ENCODE assay signal across 8 cellular contexts in genomic region chr15:64651573-64652260, GRCh38.
DNase-seq lines count a peak whose midpoint lies in the region; ATAC-seq and TF ChIP-seq lines count a peak whose summit lies in the region.

No MANE protein-coding gene starts in this region.

- H3K27ac ChIP-seq in CD4-positive, alpha-beta memory T cell (ENCODE audit: low read depth, low read length): peak overlapping the region; percentile 44
- H3K27ac ChIP-seq in stomach: peak overlapping the region in 4 of 5 donors; percentile 4 to 50 (median 14)
- H3K27ac ChIP-seq in substantia nigra (ENCODE audit: low read depth, low read length, poor library complexity, severe bottlenecking): no peak overlapping the region

- WGBS in stomach, 5 donors: 44 to 65% (median 47%) methylated on average over 4 of the region's 4 CpGs

- no peak overlapping the region for H3K4me3 ChIP-seq in CD4-positive, alpha-beta memory T cell (ENCODE audit: low read length in 2 of 2)
- H3K4me3 ChIP-seq in stomach: no peak overlapping the region

- H3K4me1 ChIP-seq in CD4-positive, alpha-beta memory T cell (ENCODE audit: insufficient read depth, low read length): peaks cover 50% of the 10 kb centered on the region
- peaks cover 13 to 39% (median 27%) of the 10 kb centered on the region in 4 donors for H3K4me1 ChIP-seq in stomach

- H3K27me3 ChIP-seq in CD4-positive, alpha-beta memory T cell (ENCODE audit: insufficient read depth, low read length): no peaks in the 10 kb centered on the region
- H3K27me3 ChIP-seq in stomach: no peaks in the 10 kb centered on the region

- H3K27ac Mint-ChIP-seq in CD4-positive, alpha-beta memory T cell: peak overlapping the region; percentile 77 to 94 (median 93)
- H3K27ac Mint-ChIP-seq in activated CD4-positive, alpha-beta T cell treated with anti-CD3 and anti-CD28 coated beads, Interleukin-2, amount 10 ng/mL, durations not matched to agents 7 days and 5 days: peak overlapping the region; percentile 86

- peaks cover 27 to 46% (median 39%) of the 10 kb centered on the region in 4 donors for H3K4me1 Mint-ChIP-seq in CD4-positive, alpha-beta memory T cell
- H3K4me1 Mint-ChIP-seq in activated CD4-positive, alpha-beta T cell treated with anti-CD3 and anti-CD28 coated beads, Interleukin-2, amount 10 ng/mL, durations not matched to agents 7 days and 5 days: peaks cover 39% of the 10 kb centered on the region

- TF ChIP-seq CTCF in GM20000 (IDR thresholded peaks at IDR 0.05; ENCODE audit: extremely low read depth, missing control alignments): no peak
- no peak for TF ChIP-seq CTCF in stomach (IDR thresholded peaks at IDR 0.05)

- TF ChIP-seq POLR2A in stomach (IDR thresholded peaks at IDR 0.05): no peak

- DNase-seq in CD4-positive, alpha-beta memory T cell: peak; percentile 53 to 75 (median 64)
- DNase-seq in GM20000 (ENCODE audit: low spot score) (peak; percentile 59), iris pigment epithelial cell (ENCODE audit: low read depth) (peak; percentile 39), stomach (no peak), epidermal melanocyte (ENCODE audit: insufficient read length, low spot score) (no peak), substantia nigra (lab: John Stamatoyannopoulos, UW) (no peak)
- DNase-seq in activated CD4-positive, alpha-beta T cell treated with anti-CD3 and anti-CD28 coated beads, Interleukin-2, amount 10 ng/mL, durations not matched to agents 7 days and 5 days: peak; percentile 40

- H3K36me3 Mint-ChIP-seq in CD4-positive, alpha-beta memory T cell: peaks cover 4% of the 10 kb centered on the region in 2 donors
- peaks cover 3% of the 10 kb centered on the region for H3K36me3 Mint-ChIP-seq in activated CD4-positive, alpha-beta T cell treated with anti-CD3 and anti-CD28 coated beads, Interleukin-2, amount 10 ng/mL, durations not matched to agents 7 days and 5 days (ENCODE audit: low read depth)

- H3K9me3 Mint-ChIP-seq in CD4-positive, alpha-beta memory T cell: peaks cover 0 to 3% (median 0%) of the 10 kb centered on the region in 8 donors
- no peaks in the 10 kb centered on the region for H3K9me3 Mint-ChIP-seq in activated CD4-positive, alpha-beta T cell treated with anti-CD3 and anti-CD28 coated beads, Interleukin-2, amount 10 ng/mL, durations not matched to agents 7 days and 5 days

- no peaks in the 10 kb centered on the region for H3K36me3 ChIP-seq in CD4-positive, alpha-beta memory T cell (ENCODE audit: insufficient read depth, low read length)
- no peaks in the 10 kb centered on the region for H3K36me3 ChIP-seq in stomach

- intact Hi-C loops in CD4-positive, alpha-beta memory T cell (cut with micrococcal nuclease): loop anchor here (1.0 to 10.0 kb wide), 6 partner anchors 17 to 487 kb away; partner anchors contain the start of gene PPIB
- intact Hi-C loops in stomach (cut with DNase I; ENCODE audit: low total_unique reads): no loop called here

- peak overlapping the region in 7 of 8 donors; percentile 57 to 89 (median 75) for H3K4me3 Mint-ChIP-seq in CD4-positive, alpha-beta memory T cell
- peak overlapping the region; percentile 4 for H3K4me3 Mint-ChIP-seq in activated CD4-positive, alpha-beta T cell treated with anti-CD3 and anti-CD28 coated beads, Interleukin-2, amount 10 ng/mL, durations not matched to agents 7 days and 5 days

- POLR2A ChIA-PET in CD4-positive, alpha-beta memory T cell (lab: Charles Lee; ENCODE audit: partially characterized antibody): interaction anchor here (0.9 to 3.8 kb wide), 13 partner anchors 12 to 264 kb away, joined by 3 to 24 read pairs (median 5); partner anchors contain the start of genes TRIP4 and ZNF609
- POLR2A ChIA-PET in activated CD4-positive, alpha-beta T cell treated with anti-CD3 and anti-CD28 coated beads, Interleukin-2, amount 10 ng/mL, durations not matched to agents 7 days and 5 days (lab: Charles Lee): interaction anchor here (0.6 kb wide), 1 partner anchor 149 kb away, joined by 4 read pairs; no protein-coding TSS in a partner anchor

- H3K27me3 Mint-ChIP-seq in CD4-positive, alpha-beta memory T cell: no peaks in the 10 kb centered on the region
- no peaks in the 10 kb centered on the region for H3K27me3 Mint-ChIP-seq in activated CD4-positive, alpha-beta T cell treated with anti-CD3 and anti-CD28 coated beads, Interleukin-2, amount 10 ng/mL, durations not matched to agents 7 days and 5 days

- ATAC-seq in HG03575 (IDR thresholded peaks at IDR 0.05; ENCODE audit: extremely low read depth, insufficient number of reproducible peaks, low FRiP score, unreplicated experiment): peak; percentile 34

- CTCF ChIA-PET in CD4-positive, alpha-beta memory T cell (lab: Charles Lee; ENCODE audit: partially characterized antibody): interaction anchor here (0.6 to 4.4 kb wide), 19 partner anchors 11 to 265 kb away, joined by 3 to 105 read pairs (median 4); partner anchors contain the start of gene TRIP4
- CTCF ChIA-PET in activated CD4-positive, alpha-beta T cell treated with anti-CD3 and anti-CD28 coated beads, Interleukin-2, amount 10 ng/mL, durations not matched to agents 7 days and 5 days (lab: Charles Lee): interaction anchor here (0.8 to 1.4 kb wide), 5 partner anchors 9 to 171 kb away, joined by 3 read pairs; no protein-coding TSS in a partner anchor

- TF ChIP-seq EP300 in stomach (IDR thresholded peaks at IDR 0.05): no peak

- no peaks in the 10 kb centered on the region for H3K9me3 ChIP-seq in CD4-positive, alpha-beta memory T cell (ENCODE audit: control insufficient read depth in 1 of 2, low read length in 2 of 2)
- H3K9me3 ChIP-seq in stomach: no peaks in the 10 kb centered on the region

Comparison
In these comparisons a context has a peak if more than half of its experiments do, and no peak if none do; other contexts are left out.
1. DNase-seq: peak in CD4-positive, alpha-beta memory T cell (5 of 5), GM20000 (single experiment), activated CD4-positive, alpha-beta T cell treated with anti-CD3 and anti-CD28 coated beads, Interleukin-2, amount 10 ng/mL, durations not matched to agents 7 days and 5 days (single experiment) and iris pigment epithelial cell (single experiment); none in stomach (single experiment), epidermal melanocyte (single experiment) and substantia nigra (0 of 49).